15 cellular contexts compared by ENCODE assay signal in genomic region chr7:157177997-157178396, GRCh38.
"Had no signal": no experiment of that assay in that cellular context is flagged by ENCODE, and none has a peak within 500 bp of the region (broad histone marks: within the 10 kb centered on the region; RNA-seq: fewer than 3 reads in every experiment).

No MANE protein-coding gene starts in this region.

- H3K9me3 ChIP-seq: colonic mucosa, tibial artery had no signal

- DNase-seq: activated B cell treated with CpG ODN at 0.5 μM for 24 hours; activated CD4-positive, alpha-beta T cell treated with anti-CD3 and anti-CD28 coated beads for 48 hours; activated CD8-positive, alpha-beta memory T cell treated with anti-CD3 and anti-CD28 coated beads, Interleukin-2, amount 50 U/mL, for 4 hours; activated CD8-positive, alpha-beta T cell treated with anti-CD3 and anti-CD28 coated beads for 36 hours; activated gamma-delta T cell treated with Interleukin-2 at 50 U/mL for 16 hours; amniotic stem cell; central memory CD4-positive, alpha-beta T cell; colonic mucosa; mammary epithelial cell; naive B cell; stimulated activated CD4-positive, alpha-beta T cell treated with anti-CD3 and anti-CD28 coated beads, Interleukin-1b, Interleukin-23, amount 100 ng/mL, for 48 hours; tibial artery had no signal

- H3K4me3 ChIP-seq: colonic mucosa, neural progenitor cell, tibial artery had no signal

- H3K4me1 ChIP-seq: colonic mucosa, neural progenitor cell, tibial artery had no signal

- ATAC-seq: activated CD8-positive, alpha-beta T cell treated with anti-CD3 and anti-CD28 coated beads for 36 hours; esophagus mucosa; left lobe of liver had no signal

- H3K27ac ChIP-seq: colonic mucosa, neural progenitor cell, tibial artery had no signal

- H3K27me3 ChIP-seq: colonic mucosa, neural progenitor cell, tibial artery had no signal
